ENCODE assay signal across 31 cellular contexts in genomic region chr1:33247537-33247936, GRCh38.
"Had no signal": no experiment of that assay in that cellular context is flagged by ENCODE, and none has a peak within 500 bp of the region (broad histone marks: within the 10 kb centered on the region; RNA-seq: fewer than 3 reads in every experiment).

No MANE protein-coding gene starts in this region.

- H3K9me3 ChIP-seq: left lung, lower lobe of right lung, neutrophil, right atrium auricular region, right lobe of liver, tibial nerve, upper lobe of left lung, vagina had no signal

- H2AFZ ChIP-seq: neural progenitor cell, parathyroid adenoma had no signal

- H3K9me3 Mint-ChIP-seq: immature natural killer cell; mesothelial cell of epicardium; natural killer cell; neural progenitor cell; stimulated activated memory B cell treated with anti-CD40 and anti-IgM and Interleukin-4, amounts not matched to agents 10 μg/mL and 1 μg/mL and 100 μg/mL, for 72 hours; stimulated activated naive CD8-positive, alpha-beta T cell treated with anti-CD3 and anti-CD28 coated beads, Interleukin-15, amount 100 ng/mL, for 72 hours had no signal

- H3K27ac Mint-ChIP-seq: immature natural killer cell; mesothelial cell of epicardium; naive B cell; natural killer cell; nephron progenitor cell; neural progenitor cell; progenitor cell of endocrine pancreas; stimulated activated memory B cell treated with anti-CD40 and anti-IgM and Interleukin-4, amounts not matched to agents 10 μg/mL and 1 μg/mL and 100 μg/mL, for 72 hours; stimulated activated naive CD8-positive, alpha-beta T cell treated with anti-CD3 and anti-CD28 coated beads, Interleukin-15, amount 100 ng/mL, for 72 hours had no signal

- FAIRE-seq: islet of Langerhans, kidney had no signal

- H3K27ac ChIP-seq: left lung, lower lobe of right lung, neural progenitor cell, neutrophil, parathyroid adenoma, right atrium auricular region, right lobe of liver, tibial nerve, upper lobe of left lung, vagina had no signal

- H3K4me3 ChIP-seq: left lung, lower lobe of right lung, neural progenitor cell, right atrium auricular region, right lobe of liver, smooth muscle cell, tibial nerve, upper lobe of left lung, vagina had no signal

- H3K79me2 ChIP-seq: parathyroid adenoma had no signal

- H3K36me3 ChIP-seq: left lung, lower lobe of right lung, neural progenitor cell, neutrophil, right atrium auricular region, right lobe of liver, tibial nerve, upper lobe of left lung, vagina had no signal

- H3K4me1 ChIP-seq: left lung, lower lobe of right lung, parathyroid adenoma, right atrium auricular region, right lobe of liver, upper lobe of left lung, vagina had no signal

- H3K4me2 ChIP-seq: neural progenitor cell, smooth muscle cell had no signal

- H3K4me3 Mint-ChIP-seq: immature natural killer cell; mesothelial cell of epicardium; naive B cell; natural killer cell; nephron progenitor cell; neural progenitor cell; stimulated activated memory B cell treated with anti-CD40 and anti-IgM and Interleukin-4, amounts not matched to agents 10 μg/mL and 1 μg/mL and 100 μg/mL, for 72 hours; stimulated activated naive CD8-positive, alpha-beta T cell treated with anti-CD3 and anti-CD28 coated beads, Interleukin-15, amount 100 ng/mL, for 72 hours had no signal

- ATAC-seq: left colon; left lung; lower lobe of right lung; natural killer cell; right lobe of liver; stimulated activated memory B cell treated with anti-CD40 and anti-IgM and Interleukin-4, amounts not matched to agents 10 μg/mL and 1 μg/mL and 100 μg/mL, for 72 hours; stimulated activated naive CD8-positive, alpha-beta T cell treated with anti-CD3 and anti-CD28 coated beads, Interleukin-15, amount 100 ng/mL, for 72 hours had no signal

- H3K4me1 Mint-ChIP-seq: immature natural killer cell; naive B cell; stimulated activated memory B cell treated with anti-CD40 and anti-IgM and Interleukin-4, amounts not matched to agents 10 μg/mL and 1 μg/mL and 100 μg/mL, for 72 hours had no signal

- H3K36me3 Mint-ChIP-seq: immature natural killer cell; mesothelial cell of epicardium; naive B cell; natural killer cell; neural progenitor cell; stimulated activated memory B cell treated with anti-CD40 and anti-IgM and Interleukin-4, amounts not matched to agents 10 μg/mL and 1 μg/mL and 100 μg/mL, for 72 hours had no signal

- DNase-seq: hypothalamus; immature natural killer cell; kidney; left colon; left lung; lower lobe of right lung; mesenchymal stem cell; naive B cell; natural killer cell; nephron progenitor cell; occipital lobe; right lobe of liver; stimulated activated CD4-positive, alpha-beta T cell treated with anti-CD3 and anti-CD28 coated beads, Interleukin-1b, Interleukin-23, amount 100 ng/mL, for 48 hours; stimulated activated CD4-positive, alpha-beta T cell treated with anti-CD3 and anti-CD28 coated beads, Interleukin-2, amount 100 ng/mL, for 48 hours; stimulated activated CD4-positive, alpha-beta T cell treated with anti-CD3 and anti-CD28 coated beads, Interleukin-4, amount 100 ng/mL, for 4 hours; stimulated activated CD8-positive, alpha-beta memory T cell treated with anti-CD3 and anti-CD28 coated beads, Interleukin-4, amount 100 ng/mL, for 48 hours; stimulated activated naive CD4-positive, alpha-beta T cell treated with Interleukin-2 at 50 U/mL for 16 hours; stimulated activated naive CD8-positive, alpha-beta T cell treated with anti-CD3 and anti-CD28 coated beads, Interleukin-15, amount 100 ng/mL, for 72 hours; substantia nigra; upper lobe of left lung had no signal

- H3K27me3 ChIP-seq: left lung, neural progenitor cell, right atrium auricular region, right lobe of liver, tibial nerve, upper lobe of left lung, vagina had no signal

- H3K9ac ChIP-seq: neural progenitor cell, parathyroid adenoma had no signal
